In genomic region chr2:44269831-44270230, GRCh38 we compare ENCODE assay signal across 18 cellular contexts. TPM values are rescaled to one million over a fixed set of nuclear protein-coding genes. Genes with fewer than 3 reads are reported as not detected.
"Had no signal": no experiment of that assay in that cellular context is flagged by ENCODE, and none has a peak within 500 bp of the region (broad histone marks: within the 10 kb centered on the region; RNA-seq: fewer than 3 reads in every experiment).

No MANE protein-coding gene starts in this region.

- H3K27me3 ChIP-seq: adrenal gland, body of pancreas, esophagus muscularis mucosa, left lung, pancreas, uterus had no signal

- H3K27ac ChIP-seq: adrenal gland, esophagus muscularis mucosa, left lung, uterus had no signal

- FAIRE-seq: endometrium, islet of Langerhans, pancreas had no signal

- DNase-seq: activated CD4-positive, alpha-beta T cell treated with anti-CD3 and anti-CD28 coated beads, Interleukin-2, amount 10 ng/mL, durations not matched to agents 7 days and 5 days; activated CD4-positive, CD25-positive, alpha-beta regulatory T cell; activated naive CD4-positive, alpha-beta T cell treated with anti-CD3 and anti-CD28 coated beads, Interleukin-2, amount 50 U/mL, for 16 hours; activated T-cell treated with anti-CD3 and anti-CD28 coated beads, Interleukin-2, amount 50 U/mL, for 1 hour; adrenal gland; body of pancreas; cerebellar nuclear complex; dermis blood vessel endothelial cell; left lung; pancreas; right cardiac atrium; stimulated activated CD4-positive, alpha-beta T cell treated with anti-CD3 and anti-CD28 coated beads, Interleukin-1b, Interleukin-23, amount 100 ng/mL, for 48 hours; uterus had no signal

- H3K4me3 ChIP-seq: adrenal gland, body of pancreas, esophagus muscularis mucosa, left lung, pancreas, uterus had no signal

- H3K9me3 ChIP-seq: adrenal gland, body of pancreas, esophagus muscularis mucosa, left lung, pancreas, uterus had no signal

- ATAC-seq: body of pancreas; left lung; right cardiac atrium; SK-N-SH treated with all-trans-retinoic acid at 6 μM for 48 hours; stimulated activated memory B cell treated with anti-CD40 and anti-IgM and Interleukin-4, amounts not matched to agents 10 μg/mL and 1 μg/mL and 100 μg/mL, for 72 hours had no signal

- H3K4me1 ChIP-seq: left lung, uterus had no signal

- H3K36me3 ChIP-seq: adrenal gland, esophagus muscularis mucosa, left lung, pancreas, uterus had no signal

RNA-seq across cellular contexts. Expression of gene SLC3A1, which starts 5.4 kb away (rescaled TPM):
- total RNA-seq: left lung had no signal
